Comparison of ENCODE assay signal across 12 cellular contexts in the genomic region with DNA sequence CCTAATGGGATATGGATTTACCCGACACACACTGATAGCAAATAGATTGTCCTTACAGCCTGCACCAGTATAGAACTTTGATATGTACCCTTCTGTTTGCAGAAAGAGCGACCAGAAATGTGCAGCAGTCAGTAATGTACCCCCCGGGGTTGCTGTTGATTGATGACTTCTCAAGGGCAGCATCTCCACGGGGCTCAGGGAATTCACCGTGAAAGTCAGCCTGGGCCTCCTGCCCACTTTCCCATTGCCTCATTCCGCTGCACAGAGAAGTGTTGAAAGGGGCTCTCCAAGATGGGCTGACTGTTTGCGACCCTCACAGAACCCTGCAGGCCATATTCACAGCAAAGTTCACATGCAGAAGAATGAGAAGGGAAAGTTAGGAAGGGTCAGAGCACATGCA.
DNase-seq lines count a peak whose midpoint lies in the region; ATAC-seq and TF ChIP-seq lines count a peak whose summit lies in the region.
"Had no signal": no experiment of that assay in that cellular context is flagged by ENCODE, and none has a peak within 500 bp of the region (broad histone marks: within the 10 kb centered on the region; RNA-seq: fewer than 3 reads in every experiment).

No MANE protein-coding gene starts in this region.

- no peaks in the 10 kb centered on the region for H3K36me3 ChIP-seq in endodermal cell (ENCODE audit: control insufficient read depth, insufficient read depth, low read length)

- H3K9ac ChIP-seq in endodermal cell (ENCODE audit: extremely low read depth, low read length, poor library complexity, severe bottlenecking), result no peak overlapping the region

- DNase-seq in NCI-H2171 (lab: John Stamatoyannopoulos, UW), result peak; percentile 64
- no peak for DNase-seq in NCI-H2171 treated with DMSO at 0.1 percent for 48 hours (lab: John Stamatoyannopoulos, UW)
- DNase-seq in NCI-H1694 treated with DMSO at 0.1 percent for 48 hours (lab: John Stamatoyannopoulos, UW), result peak; percentile 65
- no peak for DNase-seq in endodermal cell
- DNase-seq in renal cortical epithelial cell (ENCODE audit: low read depth), result peak; percentile 27
- no peak for DNase-seq in germinal center (ENCODE audit: low spot score)
- DNase-seq in T-helper 9 cell, result no peak
- DNase-seq: ACHN; activated CD4-positive, CD25-positive, alpha-beta regulatory T cell; caudate nucleus; SIG-M5 had no signal

- H3K4me1 ChIP-seq in endodermal cell (ENCODE audit: control insufficient read depth, insufficient read depth, low read length), result no peaks in the 10 kb centered on the region

- H3K9me3 Mint-ChIP-seq in endodermal cell, result no peaks in the 10 kb centered on the region

- H3K4me1 Mint-ChIP-seq in endodermal cell, result peaks cover 7% of the 10 kb centered on the region

- 66 to 89% methylated on average over 5 to 7 of the region's 7 CpGs for WGBS in endodermal cell (ENCODE audit: insufficient coverage in 1 of 2, insufficient read length in 1 of 2), 2 experiments

- H3K27me3 Mint-ChIP-seq in endodermal cell (ENCODE audit: insufficient read depth), result peaks cover 39% of the 10 kb centered on the region

- no peak overlapping the region for H3K27ac Mint-ChIP-seq in endodermal cell

- no peak for TF ChIP-seq CTCF in endodermal cell (conservative IDR thresholded peaks at IDR 0.05)

- no peaks in the 10 kb centered on the region for H3K36me3 Mint-ChIP-seq in endodermal cell (ENCODE audit: low read depth)

- no peaks in the 10 kb centered on the region for H3K9me3 ChIP-seq in endodermal cell (ENCODE audit: control insufficient read depth, low read length)

- peak overlapping the region; percentile 34 for H3K27ac ChIP-seq in endodermal cell (ENCODE audit: low read depth, low read length)

- no peak overlapping the region for H3K4me3 ChIP-seq in endodermal cell (ENCODE audit: low read length)

- no peak for ATAC-seq in HG02885 (IDR thresholded peaks at IDR 0.05; ENCODE audit: poor library complexity, unreplicated experiment)

- H3K4me3 Mint-ChIP-seq in endodermal cell, result no peak overlapping the region

- peaks cover 15% of the 10 kb centered on the region for H3K27me3 ChIP-seq in endodermal cell (ENCODE audit: control insufficient read depth, insufficient read depth, low read length, poor library complexity, severe bottlenecking)

Comparison
In these comparisons a context has a peak if more than half of its experiments do, and no peak if none do; other contexts are left out.
1. DNase-seq: peak in NCI-H2171 (single experiment), NCI-H1694 treated with DMSO at 0.1 percent for 48 hours (single experiment) and renal cortical epithelial cell (single experiment); none in NCI-H2171 treated with DMSO at 0.1 percent for 48 hours (single experiment), endodermal cell (single experiment), germinal center (single experiment) and T-helper 9 cell (single experiment).